ENCODE assay signal across 8 cellular contexts in genomic region chrX:41923925-41924693, GRCh38. TPM values are rescaled to one million over a fixed set of nuclear protein-coding genes. Genes with fewer than 3 reads are reported as not detected.
DNase-seq lines count a peak whose midpoint lies in the region; ATAC-seq, FAIRE-seq and TF ChIP-seq lines count a peak whose summit lies in the region.

No MANE protein-coding gene starts in this region.

- TF ChIP-seq POLR2A in GM12891 (IDR thresholded peaks at IDR 0.05; ENCODE audit: low read depth, low read length) (no peak), erythroblast (IDR thresholded peaks at IDR 0.05; ENCODE audit: low read length) (no peak)

- H3K4me3 Mint-ChIP-seq in type B pancreatic cell, result peak overlapping the region; percentile 93

- H3K4me3 ChIP-seq in mucosa of stomach (ENCODE audit: low read length), result peak overlapping the region; percentile 74

- H3K4me1 Mint-ChIP-seq in type B pancreatic cell (ENCODE audit: unreplicated experiment), result peaks cover 9% of the 10 kb centered on the region

- no peak for TF ChIP-seq CTCF in type B pancreatic cell (conservative IDR thresholded peaks at IDR 0.05)

- H3K27me3 ChIP-seq in mucosa of stomach (ENCODE audit: control insufficient read depth, insufficient read depth, low read length), result no peaks in the 10 kb centered on the region

- H3K36me3 Mint-ChIP-seq in type B pancreatic cell, result no peaks in the 10 kb centered on the region

- H3K9me3 Mint-ChIP-seq in type B pancreatic cell, result no peaks in the 10 kb centered on the region

- no peaks in the 10 kb centered on the region for H3K27me3 Mint-ChIP-seq in type B pancreatic cell

- peak overlapping the region; percentile 80 for H3K9ac ChIP-seq in mucosa of stomach (ENCODE audit: low read length)

- H3K27ac Mint-ChIP-seq in type B pancreatic cell, result peak overlapping the region; percentile 92

- H3K9me3 ChIP-seq in mucosa of stomach (ENCODE audit: control insufficient read depth, low read length), result no peaks in the 10 kb centered on the region

- no peak for ATAC-seq in GM18502 (IDR thresholded peaks at IDR 0.05; ENCODE audit: poor library complexity, unreplicated experiment)

- no peaks in the 10 kb centered on the region for H3K4me1 ChIP-seq in mucosa of stomach (ENCODE audit: control insufficient read depth, insufficient read depth, low read length)

- no peaks in the 10 kb centered on the region for H3K36me3 ChIP-seq in mucosa of stomach (ENCODE audit: control insufficient read depth, insufficient read depth, low read length)

- FAIRE-seq in GM12891 (lab: Jason Lieb, UNC), result peak; percentile 51

- DNase-seq in GM12891 (ENCODE audit: insufficient read length, low spot score) (no peak), NCI-H2107 treated with DMSO at 0.1 percent for 48 hours (lab: John Stamatoyannopoulos, UW; ENCODE audit: unreplicated experiment) (peak; percentile 75), erythroblast (lab: John Stamatoyannopoulos, UW) (peak; percentile 19 to 27), type B pancreatic cell (ENCODE audit: extremely low spot score, unreplicated experiment) (no peak), KG1 (lab: John Stamatoyannopoulos, UW) (no peak)
- DNase-seq in activated CD4-positive, alpha-beta T cell treated with anti-CD3 and anti-CD28 coated beads, Interleukin-2, amount 50 U/mL, for 1 hour, result peak; percentile 32

TF ChIP-seq in GM12891, 5 proteins besides CTCF, POLR2A, EP300 and RAD21:
- TF ChIP-seq POLR2AphosphoS5 (IDR thresholded peaks at IDR 0.05; ENCODE audit: low read depth, low read length) (no peak), POU2F2 (IDR thresholded peaks at IDR 0.05; ENCODE audit: low read depth, low read length) (no peak), TAF1 (IDR thresholded peaks at IDR 0.05; ENCODE audit: low read depth, low read length) (no peak), PAX5 (IDR thresholded peaks at IDR 0.05; ENCODE audit: insufficient read depth, low read length, severe bottlenecking) (no peak), SPI1 (IDR thresholded peaks at IDR 0.05; ENCODE audit: low read depth, low read length) (no peak)

RNA-seq across cellular contexts. Expression of gene CASK, which starts 0.8 kb away (rescaled TPM):
- polyA plus RNA-seq in GM12891 (2012; ENCODE audit: low read depth, missing spikeins), result 0.39 TPM
- 93.8 and 123 TPM in 2 replicates for total RNA-seq in type B pancreatic cell (ENCODE audit: low replicate concordance)

Comparison
In these comparisons a context has a peak if more than half of its experiments do, and no peak if none do; other contexts are left out.
1. DNase-seq: peak in NCI-H2107 treated with DMSO at 0.1 percent for 48 hours (single experiment), activated CD4-positive, alpha-beta T cell treated with anti-CD3 and anti-CD28 coated beads, Interleukin-2, amount 50 U/mL, for 1 hour (single experiment) and erythroblast (2 of 2); none in GM12891 (single experiment), type B pancreatic cell (single experiment) and KG1 (single experiment).